In the genomic region with DNA sequence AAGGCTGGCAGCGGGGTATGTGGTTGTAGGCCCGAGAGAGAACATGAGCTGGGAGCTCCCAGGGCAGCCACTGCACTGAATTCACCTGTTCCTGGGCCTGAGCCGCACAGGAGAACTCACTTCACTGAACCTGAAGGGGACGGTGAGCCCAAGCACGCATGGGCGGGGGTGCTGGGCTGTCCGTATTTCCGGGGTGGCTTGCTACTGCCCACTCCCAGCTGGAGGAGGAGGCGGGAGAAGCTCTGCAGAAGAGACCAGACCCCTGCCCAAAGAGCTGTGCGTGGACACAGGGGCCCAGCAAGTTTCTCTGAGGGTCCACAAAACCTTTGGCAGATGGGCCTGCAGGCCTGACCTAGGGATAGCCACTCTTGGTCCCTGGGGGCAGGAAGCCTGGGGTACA, we compare ENCODE assay signal across 1 cellular context.
TF ChIP-seq lines count a peak whose summit lies in the region.

No MANE protein-coding gene starts in this region.

TF ChIP-seq in GM23338, 12 proteins besides CTCF, POLR2A, EP300 and RAD21 (continued from another document):
- TF ChIP-seq ZNF462 (CRISPR knock-in tag; IDR thresholded peaks at IDR 0.05) = no peak
- TF ChIP-seq JUNB (IDR thresholded peaks at IDR 0.05; ENCODE audit: unreplicated experiment) = no peak
- no peak for TF ChIP-seq EZH2phosphoT487 (IDR thresholded peaks at IDR 0.05; ENCODE audit: unreplicated experiment)
- TF ChIP-seq CREB1 (CRISPR knock-in tag; IDR thresholded peaks at IDR 0.05; ENCODE audit: low read depth) = no peak
- no peak for TF ChIP-seq POLR2AphosphoS5 (IDR thresholded peaks at IDR 0.05; ENCODE audit: low read depth)
- TF ChIP-seq EZH2 (IDR thresholded peaks at IDR 0.05; ENCODE audit: low read depth, unreplicated experiment) = no peak
